1 cellular context compared by ENCODE assay signal in the genomic region with DNA sequence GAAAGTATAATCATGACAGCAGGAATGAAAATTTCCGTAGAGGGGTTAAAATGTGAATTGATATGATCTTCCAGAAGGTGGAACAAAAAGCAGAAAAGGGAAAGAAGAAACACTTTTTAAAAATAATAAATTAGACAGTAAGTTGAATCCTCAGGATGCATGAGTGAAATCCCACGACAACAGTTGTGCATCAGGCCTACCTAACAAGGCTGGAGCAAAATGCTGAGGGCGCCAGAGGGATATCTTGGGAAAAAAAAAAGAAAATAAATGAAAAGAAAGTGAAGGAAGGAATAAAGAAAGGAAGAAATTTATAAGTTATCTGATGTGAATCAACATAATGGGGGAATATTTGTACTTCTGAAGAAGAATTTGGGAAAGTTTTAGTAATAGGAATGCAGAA.
TF ChIP-seq lines count a peak whose summit lies in the region.

No MANE protein-coding gene starts in this region.

TF ChIP-seq in IMR-90, 13 proteins besides CTCF, POLR2A, EP300 and RAD21 (continued from another document):
- TF ChIP-seq MXI1 (IDR thresholded peaks at IDR 0.05; ENCODE audit: borderline replicate concordance, low read depth, low read length) = no peak
TF ChIP-seq in IMR-90: peak in this region for 0.
